8 cellular contexts compared by ENCODE assay signal in genomic region chr11:128716661-128717210, GRCh38. TPM values are rescaled to one million over a fixed set of nuclear protein-coding genes. Genes with fewer than 3 reads are reported as not detected.
A peak's percentile ranks its signal among the peaks of the same experiment; 100 is the strongest.
DNase-seq lines count a peak whose midpoint lies in the region; ATAC-seq and TF ChIP-seq lines count a peak whose summit lies in the region.

No MANE protein-coding gene starts in this region.

- H3K27ac Mint-ChIP-seq in HFFc6, result peak overlapping the region; percentile 98

- H3K4me1 ChIP-seq in right cardiac atrium (ENCODE audit: control insufficient read depth, insufficient read depth, low read length) (peaks cover 17% of the 10 kb centered on the region), subcutaneous abdominal adipose tissue (ENCODE audit: control insufficient read depth in 5 of 5, insufficient read depth in 5 of 5, low read length in 5 of 5) (peaks cover 3 to 96% (median 60%) of the 10 kb centered on the region in 5 donors)

- peak overlapping the region; percentile 77 for H3K4me3 Mint-ChIP-seq in HFFc6
- H3K4me3 Mint-ChIP-seq in activated T-cell treated with anti-CD3 and anti-CD28 coated beads, Interleukin-2, amount 50 U/mL, for 4 hours, result peak overlapping the region; percentile 68

- H3K4me1 Mint-ChIP-seq in HFFc6 (ENCODE audit: low read depth), result peaks cover 74% of the 10 kb centered on the region
- peaks cover 100% of the 10 kb centered on the region for H3K4me1 Mint-ChIP-seq in activated T-cell treated with anti-CD3 and anti-CD28 coated beads, Interleukin-2, amount 50 U/mL, for 4 hours (ENCODE audit: low read depth)

- H3K27me3 ChIP-seq in right cardiac atrium (ENCODE audit: control insufficient read depth, insufficient read depth) (no peaks in the 10 kb centered on the region), subcutaneous abdominal adipose tissue (ENCODE audit: control insufficient read depth in 5 of 5, insufficient read depth in 4 of 5, low read length in 5 of 5) (no peaks in the 10 kb centered on the region)

- peak overlapping the region in 1 of 5 donors; percentile 21 for H3K9ac ChIP-seq in subcutaneous abdominal adipose tissue (ENCODE audit: low read length in 5 of 5)

- H3K27me3 Mint-ChIP-seq in HFFc6 (ENCODE audit: insufficient read depth), result peaks cover 5% of the 10 kb centered on the region; the same call in 1 of the 2 replicates
- no peaks in the 10 kb centered on the region for H3K27me3 Mint-ChIP-seq in activated T-cell treated with anti-CD3 and anti-CD28 coated beads, Interleukin-2, amount 50 U/mL, for 4 hours (ENCODE audit: low read depth)

- no peak for TF ChIP-seq CTCF in AG04449 (IDR thresholded peaks at IDR 0.05; ENCODE audit: insufficient read depth, low read length, missing control alignments)
- TF ChIP-seq CTCF in HFFc6 (IDR thresholded peaks at IDR 0.05), result no peak

- H3K4me3 ChIP-seq in AG04449 (ENCODE audit: low read depth, low read length), result peak overlapping the region; percentile 15; the same call in 1 of the 2 replicates
- no peak overlapping the region for H3K4me3 ChIP-seq in right cardiac atrium (ENCODE audit: low read length)
- peak overlapping the region in 3 of 5 donors; percentile 22 to 34 (median 28) for H3K4me3 ChIP-seq in subcutaneous abdominal adipose tissue (ENCODE audit: low read depth in 1 of 5, low read length in 5 of 5)

- H3K27ac ChIP-seq in right cardiac atrium (ENCODE audit: low read length), result peak overlapping the region; percentile 88
- H3K27ac ChIP-seq in subcutaneous abdominal adipose tissue (ENCODE audit: low read depth, low read length), result peak overlapping the region; percentile 80

- POLR2A ChIA-PET in AG04449 (lab: Yijun Ruan, JAX), result interaction anchor here (0.7 kb wide), 1 partner anchor 23 kb away, joined by 4 read pairs; the partner anchor contains the start of gene FLI1

- CTCF ChIA-PET in AG04449 (lab: Yijun Ruan, JAX), result interaction anchor here (1.0 to 1.3 kb wide), 2 partner anchors 86 to 559 kb away, joined by 4 to 5 read pairs; no protein-coding TSS in a partner anchor

- intact Hi-C loops in right cardiac atrium (cut with DNase I), result no loop called here

- ATAC-seq in activated T-cell treated with anti-CD3 and anti-CD28 coated beads, Interleukin-2, amount 50 U/mL, for 4 hours, result peak; percentile 57 to 61
- peak; percentile 49 for ATAC-seq in right cardiac atrium

- H3K36me3 ChIP-seq in subcutaneous abdominal adipose tissue (ENCODE audit: control insufficient read depth in 5 of 5, insufficient read depth in 5 of 5, low read length in 5 of 5), result no peaks in the 10 kb centered on the region

- no peaks in the 10 kb centered on the region for H3K9me3 Mint-ChIP-seq in HFFc6
- no peaks in the 10 kb centered on the region for H3K9me3 Mint-ChIP-seq in activated T-cell treated with anti-CD3 and anti-CD28 coated beads, Interleukin-2, amount 50 U/mL, for 4 hours

- 46% methylated on average over 8 of the region's 8 CpGs for WGBS in right cardiac atrium

- peaks cover 16% of the 10 kb centered on the region for H3K36me3 Mint-ChIP-seq in HFFc6 (ENCODE audit: low read depth)
- H3K36me3 Mint-ChIP-seq in activated T-cell treated with anti-CD3 and anti-CD28 coated beads, Interleukin-2, amount 50 U/mL, for 4 hours (ENCODE audit: insufficient read depth), result peaks cover 2% of the 10 kb centered on the region

- H3K9me3 ChIP-seq in right cardiac atrium (ENCODE audit: control insufficient read depth, low read length) (no peaks in the 10 kb centered on the region), subcutaneous abdominal adipose tissue (ENCODE audit: control insufficient read depth in 5 of 5, low read length in 5 of 5) (no peaks in the 10 kb centered on the region)

- DNase-seq in AG04449 (ENCODE audit: low read depth, low spot score) (no peak), HFFc6 (no peak), right cardiac atrium (peak in 2 of 3 donors; percentile 47 to 51), NOMO-1 treated with DMSO at 0.1 percent for 48 hours (lab: John Stamatoyannopoulos, UW; ENCODE audit: unreplicated experiment) (no peak), NCI-H1694 treated with DMSO at 0.1 percent for 48 hours (lab: John Stamatoyannopoulos, UW) (no peak), cerebellar nuclear complex (lab: John Stamatoyannopoulos, UW) (no peak)
- no peak for DNase-seq in activated T-cell treated with anti-CD3 and anti-CD28 coated beads, Interleukin-2, amount 50 U/mL, for 4 hours

RNA-seq across cellular contexts. Expression of gene FLI1, which starts 22.9 kb away (rescaled TPM):
- 10 to 100 TPM; 11.0 to 24.2 (median 19.8) TPM for total RNA-seq in HFFc6 (2021; fragmentation: NEBNext Ultra II Directional; extraction: Animal tissue kit (Norgen Biotek cat#: 25700))
- total RNA-seq in activated T-cell treated with anti-CD3 and anti-CD28 coated beads, Interleukin-2, amount 50 U/mL, for 4 hours, result 10 to 100 TPM; 18.1 to 22.7 (median 21.7) TPM
- 10 to 100 TPM; 14.9 to 22.3 (median 17.2) TPM for total RNA-seq in right cardiac atrium
- 12.4 TPM for polyA plus RNA-seq in right cardiac atrium

Comparison
In these comparisons a context has a peak if more than half of its experiments do, and no peak if none do; other contexts are left out.
1. DNase-seq: peak in right cardiac atrium (2 of 3); none in AG04449 (single experiment), HFFc6 (single experiment), activated T-cell treated with anti-CD3 and anti-CD28 coated beads, Interleukin-2, amount 50 U/mL, for 4 hours (single experiment), NOMO-1 treated with DMSO at 0.1 percent for 48 hours (single experiment), NCI-H1694 treated with DMSO at 0.1 percent for 48 hours (single experiment) and cerebellar nuclear complex (0 of 2).